Comparison of ENCODE assay signal across 1 cellular context in genomic region chr16:71845639-71846431, GRCh38.
TF ChIP-seq lines count a peak whose summit lies in the region.

Gene ATXN1L (plus strand): TSS chr16:71845976. CDS start chr16:71849741, 3,765 bp downstream.

TF ChIP-seq in HepG2, 621 proteins besides CTCF, POLR2A, EP300 and RAD21 (continued from another document and continues in another):
- TF ChIP-seq SMYD3 (CRISPR knock-in tag; IDR thresholded peaks at IDR 0.05), result peak; percentile 90; the same call in 1 of the 2 replicates
- TF ChIP-seq, protein P1, sequence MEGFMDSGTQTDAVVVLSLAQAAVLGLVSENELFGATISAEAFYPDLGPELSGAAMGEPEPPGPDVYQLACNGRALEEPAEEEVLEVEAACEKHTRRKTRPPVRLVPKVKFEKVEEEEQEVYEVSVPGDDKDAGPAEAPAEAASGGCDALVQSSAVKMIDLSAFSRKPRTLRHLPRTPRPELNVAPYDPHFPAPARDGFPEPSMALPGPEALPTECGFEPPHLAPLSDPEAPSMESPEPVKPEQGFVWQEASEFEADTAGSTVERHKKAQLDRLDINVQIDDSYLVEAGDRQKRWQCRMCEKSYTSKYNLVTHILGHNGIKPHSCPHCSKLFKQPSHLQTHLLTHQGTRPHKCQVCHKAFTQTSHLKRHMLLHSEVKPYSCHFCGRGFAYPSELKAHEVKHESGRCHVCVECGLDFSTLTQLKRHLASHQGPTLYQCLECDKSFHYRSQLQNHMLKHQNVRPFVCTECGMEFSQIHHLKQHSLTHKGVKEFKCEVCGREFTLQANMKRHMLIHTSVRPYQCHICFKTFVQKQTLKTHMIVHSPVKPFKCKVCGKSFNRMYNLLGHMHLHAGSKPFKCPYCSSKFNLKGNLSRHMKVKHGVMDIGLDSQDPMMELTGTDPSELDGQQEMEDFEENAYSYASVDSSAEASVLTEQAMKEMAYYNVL (CRISPR knock-in tag; IDR thresholded peaks at IDR 0.05; ENCODE audit: borderline replicate concordance), result peak; percentile 55; the same call in 1 of the 2 replicates
- no peak for TF ChIP-seq ZNF567 (CRISPR knock-in tag; IDR thresholded peaks at IDR 0.05; ENCODE audit: borderline replicate concordance)
- TF ChIP-seq IRF2 (CRISPR knock-in tag; IDR thresholded peaks at IDR 0.05), result peak; percentile 84
- TF ChIP-seq, protein P2, sequence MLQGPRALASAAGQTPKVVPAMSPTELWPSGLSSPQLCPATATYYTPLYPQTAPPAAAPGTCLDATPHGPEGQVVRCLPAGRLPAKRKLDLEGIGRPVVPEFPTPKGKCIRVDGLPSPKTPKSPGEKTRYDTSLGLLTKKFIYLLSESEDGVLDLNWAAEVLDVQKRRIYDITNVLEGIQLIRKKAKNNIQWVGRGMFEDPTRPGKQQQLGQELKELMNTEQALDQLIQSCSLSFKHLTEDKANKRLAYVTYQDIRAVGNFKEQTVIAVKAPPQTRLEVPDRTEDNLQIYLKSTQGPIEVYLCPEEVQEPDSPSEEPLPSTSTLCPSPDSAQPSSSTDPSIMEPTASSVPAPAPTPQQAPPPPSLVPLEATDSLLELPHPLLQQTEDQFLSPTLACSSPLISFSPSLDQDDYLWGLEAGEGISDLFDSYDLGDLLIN (CRISPR knock-in tag; IDR thresholded peaks at IDR 0.05; ENCODE audit: borderline replicate concordance), result no peak
- no peak for TF ChIP-seq RCOR2 (CRISPR knock-in tag; IDR thresholded peaks at IDR 0.05)
- peak; percentile 57; the same call in 1 of the 2 replicates for TF ChIP-seq BRCA1 (CRISPR knock-in tag; IDR thresholded peaks at IDR 0.05)
- TF ChIP-seq ZNF24 (IDR thresholded peaks at IDR 0.05), result no peak
- TF ChIP-seq AGO2 (optimal IDR thresholded peaks at IDR 0.05; ENCODE audit: low read depth, low read length), result peak; percentile 78
- TF ChIP-seq, protein P3, sequence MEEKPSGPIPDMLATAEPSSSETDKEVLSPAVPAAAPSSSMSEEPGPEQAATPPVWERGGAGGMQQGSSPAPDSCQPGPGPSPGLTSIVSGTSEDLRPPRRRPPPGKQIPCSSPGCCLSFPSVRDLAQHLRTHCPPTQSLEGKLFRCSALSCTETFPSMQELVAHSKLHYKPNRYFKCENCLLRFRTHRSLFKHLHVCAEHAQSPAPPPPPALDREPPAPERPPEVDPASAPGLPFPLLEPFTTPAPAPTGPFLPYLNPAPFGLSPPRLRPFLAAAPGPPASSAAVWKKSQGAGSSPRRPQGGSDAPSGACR (CRISPR knock-in tag; IDR thresholded peaks at IDR 0.05), result no peak
- peak; percentile 90; the same call in 1 of the 2 replicates for TF ChIP-seq FLYWCH1 (CRISPR knock-in tag; IDR thresholded peaks at IDR 0.05)
- peak; percentile 44 for TF ChIP-seq ZNF446 (CRISPR knock-in tag; IDR thresholded peaks at IDR 0.05)
- no peak for TF ChIP-seq ZNF891 (CRISPR knock-in tag; IDR thresholded peaks at IDR 0.05)
- 0 out of 2 replicates have a peak, but pooled peaks have one; percentile 76 for TF ChIP-seq NFE2L1 (CRISPR knock-in tag; IDR thresholded peaks at IDR 0.05; ENCODE audit: borderline replicate concordance)
- TF ChIP-seq MED1 (CRISPR knock-in tag; IDR thresholded peaks at IDR 0.05), result peak; percentile 89
- peak; percentile 79; the same call in 1 of the 2 replicates for TF ChIP-seq MTF1 (CRISPR knock-in tag; IDR thresholded peaks at IDR 0.05)
- TF ChIP-seq ZNF709 (CRISPR knock-in tag; IDR thresholded peaks at IDR 0.05), result peak; percentile 41; the same call in 1 of the 2 replicates
- TF ChIP-seq, protein P4, sequence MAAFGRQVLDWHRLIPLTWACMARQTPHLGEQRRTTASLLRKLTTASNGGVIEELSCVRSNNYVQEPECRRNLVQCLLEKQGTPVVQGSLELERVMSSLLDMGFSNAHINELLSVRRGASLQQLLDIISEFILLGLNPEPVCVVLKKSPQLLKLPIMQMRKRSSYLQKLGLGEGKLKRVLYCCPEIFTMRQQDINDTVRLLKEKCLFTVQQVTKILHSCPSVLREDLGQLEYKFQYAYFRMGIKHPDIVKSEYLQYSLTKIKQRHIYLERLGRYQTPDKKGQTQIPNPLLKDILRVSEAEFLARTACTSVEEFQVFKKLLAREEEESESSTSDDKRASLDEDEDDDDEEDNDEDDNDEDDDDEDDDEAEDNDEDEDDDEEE (CRISPR knock-in tag; IDR thresholded peaks at IDR 0.05), result no peak; the same call in 1 of the 2 replicates
- TF ChIP-seq, protein P5, sequence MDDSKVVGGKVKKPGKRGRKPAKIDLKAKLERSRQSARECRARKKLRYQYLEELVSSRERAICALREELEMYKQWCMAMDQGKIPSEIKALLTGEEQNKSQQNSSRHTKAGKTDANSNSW (CRISPR knock-in tag; IDR thresholded peaks at IDR 0.05; ENCODE audit: borderline replicate concordance), result no peak
- no peak for TF ChIP-seq GZF1 (CRISPR knock-in tag; IDR thresholded peaks at IDR 0.05)
- no peak for TF ChIP-seq HNF1A (IDR thresholded peaks at IDR 0.05; ENCODE audit: low read depth)
- TF ChIP-seq HNF1A (CRISPR knock-in tag; IDR thresholded peaks at IDR 0.05; ENCODE audit: borderline replicate concordance), result peak; percentile 88
- peak; percentile 88 for TF ChIP-seq NR2C2 (CRISPR knock-in tag; IDR thresholded peaks at IDR 0.05; ENCODE audit: borderline replicate concordance)
- 0 out of 2 replicates have a peak, but pooled peaks have one; percentile 64 for TF ChIP-seq STAT6 (CRISPR knock-in tag; IDR thresholded peaks at IDR 0.05; ENCODE audit: borderline replicate concordance)
- TF ChIP-seq SMAD9 (CRISPR knock-in tag; IDR thresholded peaks at IDR 0.05), result no peak
- peak; percentile 94 for TF ChIP-seq RXRA (CRISPR knock-in tag; IDR thresholded peaks at IDR 0.05)
- peak; percentile 52; the same call in 1 of the 2 replicates for TF ChIP-seq NFYC (CRISPR knock-in tag; IDR thresholded peaks at IDR 0.05)
- TF ChIP-seq ASH2L (IDR thresholded peaks at IDR 0.05; ENCODE audit: insufficient read length, low read depth, low read length), result peak; percentile 96
- TF ChIP-seq EEA1 (CRISPR knock-in tag; IDR thresholded peaks at IDR 0.05; ENCODE audit: borderline replicate concordance), result peak; percentile 92
- peak; percentile 87 for TF ChIP-seq ZNF816 (CRISPR knock-in tag; IDR thresholded peaks at IDR 0.05; ENCODE audit: borderline replicate concordance)
- no peak for TF ChIP-seq EZH2 (conservative IDR thresholded peaks at IDR 0.05; ENCODE audit: low read depth, low read length)
- peak; percentile 59; the same call in 1 of the 2 replicates for TF ChIP-seq ZNF335 (CRISPR knock-in tag; IDR thresholded peaks at IDR 0.05)
- peak; percentile 50; the same call in 1 of the 2 replicates for TF ChIP-seq NCOA2 (CRISPR knock-in tag; IDR thresholded peaks at IDR 0.05)
- TF ChIP-seq ZBTB7A (CRISPR knock-in tag; IDR thresholded peaks at IDR 0.05), result no peak
- TF ChIP-seq ZC3H4 (CRISPR knock-in tag; IDR thresholded peaks at IDR 0.05; ENCODE audit: borderline replicate concordance), result no peak
- no peak; the same call in none of the 2 replicates for TF ChIP-seq CERS6 (CRISPR knock-in tag; IDR thresholded peaks at IDR 0.05)
- no peak for TF ChIP-seq MLLT10 (CRISPR knock-in tag; IDR thresholded peaks at IDR 0.05)
- peak; percentile 37; the same call in 1 of the 2 replicates for TF ChIP-seq REXO4 (CRISPR knock-in tag; IDR thresholded peaks at IDR 0.05; ENCODE audit: borderline replicate concordance)
- no peak for TF ChIP-seq TBX3 (IDR thresholded peaks at IDR 0.05; ENCODE audit: borderline replicate concordance)
- TF ChIP-seq ERF (CRISPR knock-in tag; IDR thresholded peaks at IDR 0.05), result peak; percentile 82; the same call in 1 of the 2 replicates
- TF ChIP-seq ZNF138 (CRISPR knock-in tag; IDR thresholded peaks at IDR 0.05; ENCODE audit: low read depth), result peak; percentile 62; the same call in 1 of the 2 replicates
- TF ChIP-seq, protein P6, sequence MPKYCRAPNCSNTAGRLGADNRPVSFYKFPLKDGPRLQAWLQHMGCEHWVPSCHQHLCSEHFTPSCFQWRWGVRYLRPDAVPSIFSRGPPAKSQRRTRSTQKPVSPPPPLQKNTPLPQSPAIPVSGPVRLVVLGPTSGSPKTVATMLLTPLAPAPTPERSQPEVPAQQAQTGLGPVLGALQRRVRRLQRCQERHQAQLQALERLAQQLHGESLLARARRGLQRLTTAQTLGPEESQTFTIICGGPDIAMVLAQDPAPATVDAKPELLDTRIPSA (CRISPR knock-in tag; IDR thresholded peaks at IDR 0.05; ENCODE audit: borderline replicate concordance), result peak; percentile 43; the same call in 1 of the 2 replicates
- TF ChIP-seq, protein P7, sequence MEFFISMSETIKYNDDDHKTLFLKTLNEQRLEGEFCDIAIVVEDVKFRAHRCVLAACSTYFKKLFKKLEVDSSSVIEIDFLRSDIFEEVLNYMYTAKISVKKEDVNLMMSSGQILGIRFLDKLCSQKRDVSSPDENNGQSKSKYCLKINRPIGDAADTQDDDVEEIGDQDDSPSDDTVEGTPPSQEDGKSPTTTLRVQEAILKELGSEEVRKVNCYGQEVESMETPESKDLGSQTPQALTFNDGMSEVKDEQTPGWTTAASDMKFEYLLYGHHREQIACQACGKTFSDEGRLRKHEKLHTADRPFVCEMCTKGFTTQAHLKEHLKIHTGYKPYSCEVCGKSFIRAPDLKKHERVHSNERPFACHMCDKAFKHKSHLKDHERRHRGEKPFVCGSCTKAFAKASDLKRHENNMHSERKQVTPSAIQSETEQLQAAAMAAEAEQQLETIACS (CRISPR knock-in tag; IDR thresholded peaks at IDR 0.05), result peak; percentile 35; the same call in 1 of the 2 replicates
- TF ChIP-seq, protein P8, sequence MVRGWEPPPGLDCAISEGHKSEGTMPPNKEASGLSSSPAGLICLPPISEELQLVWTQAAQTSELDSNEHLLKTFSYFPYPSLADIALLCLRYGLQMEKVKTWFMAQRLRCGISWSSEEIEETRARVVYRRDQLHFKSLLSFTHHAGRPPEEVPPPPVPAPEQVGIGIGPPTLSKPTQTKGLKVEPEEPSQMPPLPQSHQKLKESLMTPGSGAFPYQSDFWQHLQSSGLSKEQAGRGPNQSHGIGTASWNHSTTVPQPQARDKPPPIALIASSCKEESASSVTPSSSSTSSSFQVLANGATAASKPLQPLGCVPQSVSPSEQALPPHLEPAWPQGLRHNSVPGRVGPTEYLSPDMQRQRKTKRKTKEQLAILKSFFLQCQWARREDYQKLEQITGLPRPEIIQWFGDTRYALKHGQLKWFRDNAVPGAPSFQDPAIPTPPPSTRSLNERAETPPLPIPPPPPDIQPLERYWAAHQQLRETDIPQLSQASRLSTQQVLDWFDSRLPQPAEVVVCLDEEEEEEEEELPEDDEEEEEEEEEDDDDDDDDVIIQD (CRISPR knock-in tag; IDR thresholded peaks at IDR 0.05; ENCODE audit: low read depth), result no peak; the same call in 1 of the 2 replicates
- peak; percentile 63; the same call in 1 of the 2 replicates for TF ChIP-seq E2F1 (CRISPR knock-in tag; IDR thresholded peaks at IDR 0.05)
